12 cellular contexts compared by ENCODE assay signal in the genomic region with DNA sequence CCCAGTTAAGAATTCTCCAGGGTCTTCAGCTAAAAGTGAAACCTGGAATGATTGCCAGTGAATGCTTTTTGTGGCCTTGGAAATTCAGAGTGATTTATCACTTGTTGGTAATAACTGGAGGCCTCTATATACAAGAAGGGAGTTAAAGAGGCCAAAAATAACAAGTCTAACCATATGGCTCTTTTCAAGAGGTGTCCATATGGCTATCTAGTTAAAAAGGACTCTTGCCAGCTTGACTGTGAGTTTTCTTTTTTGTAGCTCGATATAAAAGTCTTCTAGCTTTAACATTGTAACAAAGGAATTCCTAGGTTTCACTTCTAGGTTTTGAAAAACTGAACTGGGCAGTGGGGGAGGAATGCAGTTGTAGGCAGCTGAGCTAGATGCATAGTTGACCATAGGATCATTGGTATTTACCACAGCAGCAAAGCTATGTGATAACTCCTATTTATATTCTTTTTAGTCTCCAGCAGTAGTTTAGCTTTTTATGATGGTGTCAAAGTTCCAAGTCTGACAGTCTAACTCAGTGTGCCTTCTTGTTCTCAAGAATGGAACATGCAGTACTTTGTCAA. TPM values are rescaled to one million over a fixed set of nuclear protein-coding genes. Genes with fewer than 3 reads are reported as not detected.
DNase-seq lines count a peak whose midpoint lies in the region; ATAC-seq and TF ChIP-seq lines count a peak whose summit lies in the region.
"Had no signal": no experiment of that assay in that cellular context is flagged by ENCODE, and none has a peak within 500 bp of the region (broad histone marks: within the 10 kb centered on the region; RNA-seq: fewer than 3 reads in every experiment).

No MANE protein-coding gene starts in this region.

- H3K4me1 Mint-ChIP-seq in activated CD4-positive, alpha-beta T cell treated with anti-CD3 and anti-CD28 coated beads for 36 hours = peaks cover 22% of the 10 kb centered on the region

- peak overlapping the region; percentile 60 for H3K27ac ChIP-seq in Panc1 (ENCODE audit: low read length)
- H3K27ac ChIP-seq: epithelial cell of prostate had no signal

- ATAC-seq in Panc1 (no peak), GM18907 (IDR thresholded peaks at IDR 0.05; ENCODE audit: unreplicated experiment) (no peak)
- no peak for ATAC-seq in activated CD4-positive, alpha-beta T cell treated with anti-CD3 and anti-CD28 coated beads for 36 hours

- H3K27me3 ChIP-seq in Panc1 (ENCODE audit: control insufficient read depth, insufficient read depth, low read length) = no peaks in the 10 kb centered on the region

- peak; percentile 96 for DNase-seq in DMS 273 treated with DMSO at 0.1 percent for 48 hours (lab: John Stamatoyannopoulos, UW)
- DNase-seq in Panc1 (ENCODE audit: low read depth, low spot score) = no peak
- DNase-seq in foreskin fibroblast = peak; percentile 33 to 76
- DNase-seq in renal cortical epithelial cell (ENCODE audit: low read depth) = peak; percentile 27
- DNase-seq in activated CD4-positive, alpha-beta T cell treated with anti-CD3 and anti-CD28 coated beads for 36 hours = no peak
- no peak for DNase-seq in activated gamma-delta T cell (lab: John Stamatoyannopoulos, UW)
- no peak for DNase-seq in NCI-H2029 (lab: John Stamatoyannopoulos, UW)
- DNase-seq: activated CD4-positive, alpha-beta T cell treated with anti-CD3 and anti-CD28 coated beads for 4 hours; DND-41; Kasumi-1 had no signal

- H3K4me3 Mint-ChIP-seq in activated CD4-positive, alpha-beta T cell treated with anti-CD3 and anti-CD28 coated beads for 36 hours = no peak overlapping the region

- H3K4me1 ChIP-seq in Panc1 (ENCODE audit: control insufficient read depth, insufficient read depth, low read length) = peaks cover 44% of the 10 kb centered on the region

- H3K36me3 Mint-ChIP-seq in activated CD4-positive, alpha-beta T cell treated with anti-CD3 and anti-CD28 coated beads for 36 hours (ENCODE audit: low read depth) = no peaks in the 10 kb centered on the region

- in situ Hi-C loops in Panc1 (cut with HindIII; ENCODE audit: low pct_unique_long_range_greater_than_20kb, low sequenced_read_pairs) = no loop called here

- H3K4me3 ChIP-seq in Panc1 (ENCODE audit: low read depth in 2 of 2, low read length in 2 of 2) = no peak overlapping the region
- peak overlapping the region; percentile 10 to 38 for H3K4me3 ChIP-seq in foreskin fibroblast (ENCODE audit: low read depth in 1 of 2, low read length in 2 of 2)

- no peaks in the 10 kb centered on the region for H3K36me3 ChIP-seq in Panc1 (ENCODE audit: control insufficient read depth, insufficient read depth, low read length)

- no peaks in the 10 kb centered on the region for H3K9me3 Mint-ChIP-seq in activated CD4-positive, alpha-beta T cell treated with anti-CD3 and anti-CD28 coated beads for 36 hours (ENCODE audit: low read depth)

- CTCF ChIA-PET in Panc1 (lab: Charles Lee) = no interaction called here
- CTCF ChIA-PET in activated CD4-positive, alpha-beta T cell treated with anti-CD3 and anti-CD28 coated beads for 36 hours (lab: Charles Lee) = interaction anchor here (0.8 to 1.3 kb wide), 3 partner anchors 16 to 58 kb away, joined by 3 to 4 read pairs (median 3); no protein-coding TSS in a partner anchor

- no TSS peak for BruUV-seq in Panc1 (replicated peaks; lab: Mats Ljungman, UMichigan)

- H3K9me3 ChIP-seq in Panc1 (ENCODE audit: control insufficient read depth, insufficient read depth, low read depth, low read length) = no peaks in the 10 kb centered on the region

- POLR2A ChIA-PET in Panc1 (lab: Charles Lee) = interaction anchor here (0.5 to 0.6 kb wide), 2 partner anchors 37 to 103 kb away, joined by 3 to 7 read pairs; no protein-coding TSS in a partner anchor
- POLR2A ChIA-PET in activated CD4-positive, alpha-beta T cell treated with anti-CD3 and anti-CD28 coated beads for 36 hours (lab: Charles Lee) = no interaction called here

- TF ChIP-seq CTCF in Panc1 (IDR thresholded peaks at IDR 0.05) = no peak
- TF ChIP-seq CTCF in foreskin fibroblast (IDR thresholded peaks at IDR 0.05; ENCODE audit: low read depth, low read length) = no peak

- no peak overlapping the region for H3K27ac Mint-ChIP-seq in activated CD4-positive, alpha-beta T cell treated with anti-CD3 and anti-CD28 coated beads for 36 hours

- intact Hi-C loops in Panc1 (cut with micrococcal nuclease; ENCODE audit: unreplicated experiment) = no loop called here
- intact Hi-C loops in activated CD4-positive, alpha-beta T cell treated with anti-CD3 and anti-CD28 coated beads for 36 hours (cut with DNase I, micrococcal nuclease) = no loop called here

- no peaks in the 10 kb centered on the region for H3K27me3 Mint-ChIP-seq in activated CD4-positive, alpha-beta T cell treated with anti-CD3 and anti-CD28 coated beads for 36 hours

RNA-seq across cellular contexts. Expression of gene CACHD1, which starts 44.4 kb away (rescaled TPM):
- total RNA-seq in Panc1 (2021; ENCODE audit: unreplicated experiment) (29.9 TPM), renal cortical epithelial cell (3.3 and 5.9 TPM in 2 replicates)
- polyA plus RNA-seq in Panc1 (2012; ENCODE audit: insufficient read length) = 13.4 TPM
- total RNA-seq in activated CD4-positive, alpha-beta T cell treated with anti-CD3 and anti-CD28 coated beads for 36 hours = 1 to 10 TPM; 1.9 to 2.3 TPM

Comparison
In these comparisons a context has a peak if more than half of its experiments do, and no peak if none do; other contexts are left out.
1. DNase-seq: peak in DMS 273 treated with DMSO at 0.1 percent for 48 hours (single experiment), foreskin fibroblast (2 of 2) and renal cortical epithelial cell (single experiment); none in Panc1 (single experiment), activated CD4-positive, alpha-beta T cell treated with anti-CD3 and anti-CD28 coated beads for 36 hours (single experiment), activated gamma-delta T cell (single experiment) and NCI-H2029 (single experiment).
2. H3K4me3 ChIP-seq: peak in foreskin fibroblast (2 of 2); none in Panc1 (0 of 2).